8 cellular contexts compared by ENCODE assay signal in the genomic region with DNA sequence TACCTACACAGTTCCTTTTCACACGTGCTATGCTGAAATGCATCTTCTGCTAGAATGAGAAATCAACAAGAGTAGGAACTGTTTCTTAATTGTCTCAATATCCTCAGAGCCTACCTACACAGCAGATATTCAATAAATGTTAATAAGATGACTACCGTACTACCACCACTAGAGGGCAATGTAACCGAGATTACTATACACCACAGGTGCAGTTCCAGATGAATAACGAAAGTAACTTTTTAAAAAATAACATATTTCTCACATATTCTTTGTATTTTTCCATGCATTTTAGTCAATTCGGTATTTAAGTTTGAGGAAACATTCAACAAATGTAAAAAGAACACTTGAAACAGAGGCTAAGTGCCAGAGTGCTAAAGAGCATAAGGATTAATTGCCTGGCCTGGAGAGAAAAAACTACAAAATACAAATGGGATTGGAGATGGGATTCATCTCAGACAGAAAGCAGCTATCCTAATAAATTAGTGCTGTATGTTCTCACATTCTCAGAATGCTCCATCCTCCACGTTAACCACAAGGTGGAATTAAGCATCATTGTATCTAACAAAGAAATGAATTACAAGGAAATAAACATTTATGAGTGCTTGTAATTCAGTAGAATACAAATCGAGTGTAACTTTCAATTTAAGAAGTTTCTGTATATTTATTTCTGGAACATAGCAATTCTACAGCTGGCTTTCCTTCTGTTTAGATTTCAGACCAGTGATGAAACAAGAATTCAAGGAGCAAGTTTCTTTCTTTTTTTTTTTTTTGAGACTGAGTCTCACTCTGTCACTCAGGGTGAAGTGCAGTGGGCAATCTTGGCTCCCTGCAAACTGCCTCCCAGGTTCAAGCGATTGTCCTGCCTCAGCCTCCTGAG. TPM values are rescaled to one million over a fixed set of nuclear protein-coding genes. Genes with fewer than 3 reads are reported as not detected.
DNase-seq lines count a peak whose midpoint lies in the region; ATAC-seq, FAIRE-seq and TF ChIP-seq lines count a peak whose summit lies in the region.

No MANE protein-coding gene starts in this region.

- H2AFZ ChIP-seq in endothelial cell of umbilical vein (ENCODE audit: low read depth, low read length), result peak overlapping the region; percentile 26

- H3K4me1 ChIP-seq in endothelial cell of umbilical vein (ENCODE audit: control insufficient read depth, extremely low read depth, insufficient read depth, low read length), result peaks cover 5% of the 10 kb centered on the region

- no peaks in the 10 kb centered on the region for H4K20me1 ChIP-seq in endothelial cell of umbilical vein (replicated peaks; ENCODE audit: control insufficient read depth, extremely low read depth, insufficient read depth, low read length)

- peak overlapping the region in 2 of 10 donors; percentile 15 to 45 for H3K27ac Mint-ChIP-seq in naive thymus-derived CD8-positive, alpha-beta T cell
- no peak overlapping the region for H3K27ac Mint-ChIP-seq in activated CD4-positive, alpha-beta memory T cell treated with anti-CD3 and anti-CD28 coated beads, Interleukin-2, amount 10 ng/mL, durations not matched to agents 7 days and 5 days

- peak; percentile 60 for ATAC-seq in Right ventricle myocardium inferior
- ATAC-seq in naive thymus-derived CD8-positive, alpha-beta T cell, result peak; percentile 95 to 98

- H3K9me3 Mint-ChIP-seq in naive thymus-derived CD8-positive, alpha-beta T cell, result no peaks in the 10 kb centered on the region
- no peaks in the 10 kb centered on the region for H3K9me3 Mint-ChIP-seq in activated CD4-positive, alpha-beta memory T cell treated with anti-CD3 and anti-CD28 coated beads, Interleukin-2, amount 10 ng/mL, durations not matched to agents 7 days and 5 days

- H3K27me3 Mint-ChIP-seq in naive thymus-derived CD8-positive, alpha-beta T cell, result peaks cover 17 to 50% (median 25%) of the 10 kb centered on the region in 5 donors
- H3K27me3 Mint-ChIP-seq in activated CD4-positive, alpha-beta memory T cell treated with anti-CD3 and anti-CD28 coated beads, Interleukin-2, amount 10 ng/mL, durations not matched to agents 7 days and 5 days, result peaks cover 26% of the 10 kb centered on the region

- peak; percentile 100 for FAIRE-seq in H54 (lab: Jason Lieb, UNC)
- FAIRE-seq in endothelial cell of umbilical vein (lab: Jason Lieb, UNC), result peak; percentile 80

- no peaks in the 10 kb centered on the region for H3K9me3 ChIP-seq in endothelial cell of umbilical vein (replicated peaks; ENCODE audit: control insufficient read depth, insufficient read depth, low read length)

- no peaks in the 10 kb centered on the region for H3K36me3 Mint-ChIP-seq in naive thymus-derived CD8-positive, alpha-beta T cell
- no peaks in the 10 kb centered on the region for H3K36me3 Mint-ChIP-seq in activated CD4-positive, alpha-beta memory T cell treated with anti-CD3 and anti-CD28 coated beads, Interleukin-2, amount 10 ng/mL, durations not matched to agents 7 days and 5 days (ENCODE audit: low read depth)

- POLR2A ChIA-PET in endothelial cell of umbilical vein (lab: Charles Lee), result no interaction called here
- POLR2A ChIA-PET in naive thymus-derived CD8-positive, alpha-beta T cell (lab: Charles Lee), result interaction anchor here (0.8 kb wide), 1 partner anchor 18 kb away, joined by 3 read pairs; no protein-coding TSS in a partner anchor
- POLR2A ChIA-PET in activated CD4-positive, alpha-beta memory T cell treated with anti-CD3 and anti-CD28 coated beads, Interleukin-2, amount 10 ng/mL, durations not matched to agents 7 days and 5 days (lab: Charles Lee), result interaction anchor here (1.3 kb wide), 1 partner anchor 20 kb away, joined by 4 read pairs; a partner anchor contains a TSS

- H3K36me3 ChIP-seq in endothelial cell of umbilical vein (ENCODE audit: control insufficient read depth in 2 of 2, extremely low read depth in 1 of 2, insufficient read depth in 2 of 2, low read length in 2 of 2), result no peaks in the 10 kb centered on the region

- peak overlapping the region in 6 of 10 donors; percentile 17 to 44 (median 25) for H3K4me3 Mint-ChIP-seq in naive thymus-derived CD8-positive, alpha-beta T cell
- no peak overlapping the region for H3K4me3 Mint-ChIP-seq in activated CD4-positive, alpha-beta memory T cell treated with anti-CD3 and anti-CD28 coated beads, Interleukin-2, amount 10 ng/mL, durations not matched to agents 7 days and 5 days

- H3K4me3 ChIP-seq in LNCaP clone FGC (ENCODE audit: low read depth, low read length), result peak overlapping the region; percentile 28
- H3K4me3 ChIP-seq in endothelial cell of umbilical vein (replicated peaks in 1 of 3; ENCODE audit: insufficient read depth in 1 of 3, low read depth in 1 of 3, low read length in 3 of 3), result peak overlapping the region in 1 of 3 experiments; percentile 27

- TF ChIP-seq CTCF in LNCaP clone FGC (IDR thresholded peaks at IDR 0.05; ENCODE audit: control insufficient read depth, extremely low read depth, insufficient read depth), result peak; percentile 63
- peak; percentile 27 to 28 for TF ChIP-seq CTCF in endothelial cell of umbilical vein (IDR thresholded peaks at IDR 0.05; ENCODE audit: extremely low read depth in 1 of 2, insufficient read depth in 1 of 2, low read depth in 1 of 2, low read length in 2 of 2)

- H3K27me3 ChIP-seq in endothelial cell of umbilical vein (ENCODE audit: control insufficient read depth in 2 of 2, insufficient read depth in 2 of 2, low read length in 2 of 2), result peaks cover 14 to 31% of the 10 kb centered on the region in 2 experiments

- no peak overlapping the region for H3K27ac ChIP-seq in endothelial cell of umbilical vein (ENCODE audit: insufficient read depth, low read depth, low read length)

- H3K79me2 ChIP-seq in endothelial cell of umbilical vein (ENCODE audit: control insufficient read depth, insufficient read depth, low read length), result no peaks in the 10 kb centered on the region

- H3K9ac ChIP-seq in endothelial cell of umbilical vein (replicated peaks; ENCODE audit: extremely low read depth, insufficient read depth, low read length), result no peak overlapping the region

- TF ChIP-seq POLR2A in H54 (IDR thresholded peaks at IDR 0.05; ENCODE audit: low read depth, low read length) (no peak), endothelial cell of umbilical vein (IDR thresholded peaks at IDR 0.05; ENCODE audit: low read depth, low read length) (no peak)

- intact Hi-C loops in Right ventricle myocardium inferior (cut with DNase I) (loop anchor here (5.0 to 10.0 kb wide), 2 partner anchors 165 to 247 kb away; no protein-coding TSS in a partner anchor), cardiac septum (cut with DNase I) (loop anchor here (2.0 to 5.0 kb wide), 2 partner anchors 91 to 162 kb away; no protein-coding TSS in a partner anchor), endothelial cell of umbilical vein (cut with micrococcal nuclease) (loop anchor here (1.0 to 2.0 kb wide), 6 partner anchors 20 to 523 kb away; a partner anchor contains a TSS)

- BruUV-seq in endothelial cell of umbilical vein (replicated peaks; lab: Mats Ljungman, UMichigan), result no TSS peak

- CTCF ChIA-PET in endothelial cell of umbilical vein (lab: Charles Lee), result interaction anchor here (0.8 to 3.4 kb wide), 6 partner anchors 22 to 246 kb away, joined by 3 to 24 read pairs (median 10); no protein-coding TSS in a partner anchor
- CTCF ChIA-PET in activated CD4-positive, alpha-beta memory T cell treated with anti-CD3 and anti-CD28 coated beads, Interleukin-2, amount 10 ng/mL, durations not matched to agents 7 days and 5 days (lab: Charles Lee), result interaction anchor here (0.6 to 2.1 kb wide), 7 partner anchors 11 to 523 kb away, joined by 3 to 12 read pairs (median 3); a partner anchor contains a TSS

- dilution Hi-C loops in endothelial cell of umbilical vein (cut with MboI; ENCODE audit: extremely low pct_ligation_motif_present, low sequenced_read_pairs), result no loop called here

- H3K9me1 ChIP-seq in endothelial cell of umbilical vein (replicated peaks; ENCODE audit: control insufficient read depth, extremely low read depth, insufficient read depth, low read length), result no peaks in the 10 kb centered on the region

- DNase-seq in Right ventricle myocardium inferior (ENCODE audit: missing footprints), result no peak
- no peak for DNase-seq in cardiac septum (ENCODE audit: low spot score)
- no peak for DNase-seq in H54 (ENCODE audit: insufficient read length, low spot score)
- DNase-seq in LNCaP clone FGC (ENCODE audit: low read depth), result no peak
- DNase-seq in SHP77 (lab: John Stamatoyannopoulos, UW), result peak; percentile 11 to 28
- DNase-seq in endothelial cell of umbilical vein (ENCODE audit: low read depth, low spot score), result peak; percentile 64
- peak in 6 of 10 donors; percentile 24 to 73 (median 66) for DNase-seq in naive thymus-derived CD8-positive, alpha-beta T cell
- DNase-seq in activated CD4-positive, alpha-beta memory T cell treated with anti-CD3 and anti-CD28 coated beads, Interleukin-2, amount 10 ng/mL, durations not matched to agents 7 days and 5 days, result no peak

- H3K4me2 ChIP-seq in endothelial cell of umbilical vein (ENCODE audit: insufficient read depth, low read length), result peak overlapping the region; percentile 54

- peaks cover 0 to 6% (median 3%) of the 10 kb centered on the region in 4 donors for H3K4me1 Mint-ChIP-seq in naive thymus-derived CD8-positive, alpha-beta T cell
- H3K4me1 Mint-ChIP-seq in activated CD4-positive, alpha-beta memory T cell treated with anti-CD3 and anti-CD28 coated beads, Interleukin-2, amount 10 ng/mL, durations not matched to agents 7 days and 5 days, result peaks cover 8% of the 10 kb centered on the region

TF ChIP-seq in endothelial cell of umbilical vein, 7 proteins besides CTCF, POLR2A, EP300 and RAD21 (continues in another document):
- TF ChIP-seq, protein P1, sequence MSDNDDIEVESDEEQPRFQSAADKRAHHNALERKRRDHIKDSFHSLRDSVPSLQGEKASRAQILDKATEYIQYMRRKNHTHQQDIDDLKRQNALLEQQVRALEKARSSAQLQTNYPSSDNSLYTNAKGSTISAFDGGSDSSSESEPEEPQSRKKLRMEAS (IDR thresholded peaks at IDR 0.05; ENCODE audit: insufficient read depth, insufficient read length), result no peak
- TF ChIP-seq POLR2AphosphoS5 (IDR thresholded peaks at IDR 0.05; ENCODE audit: insufficient read depth, low read depth, low read length), result no peak

RNA-seq across cellular contexts. Expression of a gene that starts 20.3 kb away (rescaled TPM):
- total RNA-seq in Right ventricle myocardium inferior, result 2.5 TPM
- 13.2 TPM for total RNA-seq in cardiac septum
- 7.7 and 10.7 TPM in 2 replicates for total RNA-seq in endothelial cell of umbilical vein
- 3.5 and 4.2 TPM in 2 replicates for polyA plus RNA-seq in endothelial cell of umbilical vein
- polyA plus RNA-seq in endothelial cell of umbilical vein (2011; cell fraction: cytosol; rRNA removed), result 2.1 and 2.7 TPM in 2 replicates
- polyA plus RNA-seq in endothelial cell of umbilical vein (2011; cell fraction: nucleus; rRNA removed), result 37.5 and 42.5 TPM in 2 replicates
- 6.2 and 6.6 TPM in 2 replicates for polyA plus RNA-seq in endothelial cell of umbilical vein (2012)
- polyA minus RNA-seq in endothelial cell of umbilical vein, result 13.3 TPM in 2 replicates
- 4.4 TPM for polyA minus RNA-seq in endothelial cell of umbilical vein (2011; cell fraction: cytosol; rRNA and poly(A)+ RNA removed)
- polyA minus RNA-seq in endothelial cell of umbilical vein (2011; cell fraction: nucleus; rRNA and poly(A)+ RNA removed), result 24.1 and 36.8 TPM in 2 replicates
- 1 to 10 TPM; 4.8 to 6.7 TPM for total RNA-seq in naive thymus-derived CD8-positive, alpha-beta T cell
- under 1 TPM; 0.35 to 0.62 (median 0.47) TPM for polyA plus RNA-seq in naive thymus-derived CD8-positive, alpha-beta T cell
- 1 to 10 TPM; 2.6 to 2.9 TPM for total RNA-seq in activated CD4-positive, alpha-beta memory T cell treated with anti-CD3 and anti-CD28 coated beads, Interleukin-2, amount 10 ng/mL, durations not matched to agents 7 days and 5 days

Comparison
In these comparisons a context has a peak if more than half of its experiments do, and no peak if none do; other contexts are left out.
1. DNase-seq: peak in SHP77 (2 of 2), endothelial cell of umbilical vein (single experiment) and naive thymus-derived CD8-positive, alpha-beta T cell (6 of 10); none in Right ventricle myocardium inferior (single experiment), cardiac septum (single experiment), H54 (single experiment), LNCaP clone FGC (single experiment) and activated CD4-positive, alpha-beta memory T cell treated with anti-CD3 and anti-CD28 coated beads, Interleukin-2, amount 10 ng/mL, durations not matched to agents 7 days and 5 days (single experiment).